10 cellular contexts compared by ENCODE assay signal in the genomic region with DNA sequence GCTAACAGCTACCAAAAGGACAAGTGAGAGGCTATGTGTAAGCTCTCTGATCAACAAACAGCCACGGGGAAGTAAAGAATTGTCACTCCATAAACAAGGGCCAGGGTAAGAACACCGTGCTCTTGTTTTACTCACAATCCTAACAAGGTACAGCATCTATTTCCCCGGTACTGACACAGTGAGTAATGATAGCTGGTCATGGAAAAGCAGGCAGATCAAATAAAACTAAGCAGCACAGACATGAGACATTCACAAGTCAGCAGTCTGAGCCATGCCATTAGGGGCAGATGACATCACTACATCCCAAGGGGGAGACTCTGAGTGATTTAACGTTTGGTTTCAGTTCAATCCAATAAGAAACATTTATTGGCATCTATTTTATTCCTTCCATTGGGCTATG. TPM values are rescaled to one million over a fixed set of nuclear protein-coding genes. Genes with fewer than 3 reads are reported as not detected.
DNase-seq lines count a peak whose midpoint lies in the region; ATAC-seq and TF ChIP-seq lines count a peak whose summit lies in the region.
"Had no signal": no experiment of that assay in that cellular context is flagged by ENCODE, and none has a peak within 500 bp of the region (broad histone marks: within the 10 kb centered on the region; RNA-seq: fewer than 3 reads in every experiment).

No MANE protein-coding gene starts in this region.

- peaks cover 2 to 12% of the 10 kb centered on the region in 2 donors for H3K36me3 Mint-ChIP-seq in stimulated activated naive B cell treated with anti-CD40 and anti-IgM and Interleukin-4, amounts not matched to agents 10 μg/mL and 1 μg/mL and 100 μg/mL, for 72 hours

- CTCF ChIA-PET in Panc1 (lab: Charles Lee): no interaction called here

- H3K36me3 ChIP-seq in heart right ventricle: peaks cover 0 to 47% (median 16%) of the 10 kb centered on the region in 9 donors
- no peaks in the 10 kb centered on the region for H3K36me3 ChIP-seq in Panc1 (ENCODE audit: control insufficient read depth, insufficient read depth, low read length)

- in situ Hi-C loops in Panc1 (cut with HindIII; ENCODE audit: low pct_unique_long_range_greater_than_20kb, low sequenced_read_pairs): no loop called here

- ATAC-seq in heart right ventricle: peak in 5 of 8 donors; percentile 25 to 45 (median 35)
- no peak for ATAC-seq in Right ventricle myocardium inferior
- ATAC-seq in Panc1: peak; percentile 83
- ATAC-seq in stimulated activated naive B cell treated with anti-CD40 and anti-IgM and Interleukin-4, amounts not matched to agents 10 μg/mL and 1 μg/mL and 100 μg/mL, for 72 hours (replicated peaks): peak; percentile 75 to 83
- ATAC-seq in GM21360 (IDR thresholded peaks at IDR 0.05; ENCODE audit: unreplicated experiment): no peak

- no peaks in the 10 kb centered on the region for H3K9me3 Mint-ChIP-seq in stimulated activated naive B cell treated with anti-CD40 and anti-IgM and Interleukin-4, amounts not matched to agents 10 μg/mL and 1 μg/mL and 100 μg/mL, for 72 hours
- H3K9me3 Mint-ChIP-seq: endodermal cell had no signal

- no TSS peak for BruUV-seq in Panc1 (replicated peaks; lab: Mats Ljungman, UMichigan)

- H3K4me3 Mint-ChIP-seq in stimulated activated naive B cell treated with anti-CD40 and anti-IgM and Interleukin-4, amounts not matched to agents 10 μg/mL and 1 μg/mL and 100 μg/mL, for 72 hours: no peak overlapping the region
- H3K4me3 Mint-ChIP-seq: endodermal cell had no signal

- H3K27me3 ChIP-seq in heart right ventricle (no peaks in the 10 kb centered on the region), Panc1 (ENCODE audit: control insufficient read depth, insufficient read depth, low read length) (no peaks in the 10 kb centered on the region)
- H3K27me3 ChIP-seq: Peyer's patch had no signal

- TF ChIP-seq CTCF in heart right ventricle (IDR thresholded peaks at IDR 0.05): no peak
- no peak for TF ChIP-seq CTCF in Panc1 (IDR thresholded peaks at IDR 0.05)

- peaks cover 18 to 41% of the 10 kb centered on the region in 2 donors for H3K4me1 Mint-ChIP-seq in stimulated activated naive B cell treated with anti-CD40 and anti-IgM and Interleukin-4, amounts not matched to agents 10 μg/mL and 1 μg/mL and 100 μg/mL, for 72 hours

- H3K27me3 Mint-ChIP-seq in stimulated activated naive B cell treated with anti-CD40 and anti-IgM and Interleukin-4, amounts not matched to agents 10 μg/mL and 1 μg/mL and 100 μg/mL, for 72 hours: no peaks in the 10 kb centered on the region

- no peak overlapping the region for H3K4me3 ChIP-seq in heart right ventricle
- H3K4me3 ChIP-seq in Panc1 (ENCODE audit: low read depth in 2 of 2, low read length in 2 of 2): no peak overlapping the region
- H3K4me3 ChIP-seq: Peyer's patch had no signal

- H3K27ac Mint-ChIP-seq in stimulated activated naive B cell treated with anti-CD40 and anti-IgM and Interleukin-4, amounts not matched to agents 10 μg/mL and 1 μg/mL and 100 μg/mL, for 72 hours: no peak overlapping the region
- H3K27ac Mint-ChIP-seq: endodermal cell had no signal

- no peaks in the 10 kb centered on the region for H3K9me3 ChIP-seq in heart right ventricle
- H3K9me3 ChIP-seq in Panc1 (ENCODE audit: control insufficient read depth, insufficient read depth, low read depth, low read length): no peaks in the 10 kb centered on the region
- H3K9me3 ChIP-seq: Peyer's patch had no signal

- no peak for DNase-seq in heart right ventricle
- no peak for DNase-seq in Right ventricle myocardium inferior (ENCODE audit: missing footprints)
- peak; percentile 47 for DNase-seq in Panc1 (ENCODE audit: low read depth, low spot score)
- DNase-seq in fibroblast of gingiva (ENCODE audit: low read depth): peak; percentile 35
- no peak for DNase-seq in stimulated activated naive B cell treated with anti-CD40 and anti-IgM and Interleukin-4, amounts not matched to agents 10 μg/mL and 1 μg/mL and 100 μg/mL, for 72 hours
- DNase-seq in C1 segment of cervical spinal cord (lab: John Stamatoyannopoulos, UW): no peak
- no peak for DNase-seq in NCI-H1105 treated with DMSO at 0.1 percent for 48 hours (lab: John Stamatoyannopoulos, UW)

- intact Hi-C loops in heart right ventricle (cut with DNase I) (loop anchor here in 1 of 10 donors (5.0 kb wide), 1 partner anchor 117 kb away; a partner anchor contains a TSS), Right ventricle myocardium inferior (cut with DNase I) (no loop called here), Panc1 (cut with micrococcal nuclease; ENCODE audit: unreplicated experiment) (no loop called here)

- no peak overlapping the region for H3K27ac ChIP-seq in heart right ventricle
- no peak overlapping the region for H3K27ac ChIP-seq in Panc1 (ENCODE audit: low read length)
- H3K27ac ChIP-seq: Peyer's patch had no signal

- WGBS in heart right ventricle, 2 donors: 59 to 61% methylated on average over 4 of the region's 4 CpGs

- peaks cover 0 to 20% (median 9%) of the 10 kb centered on the region in 9 donors for H3K4me1 ChIP-seq in heart right ventricle
- H3K4me1 ChIP-seq in Panc1 (ENCODE audit: control insufficient read depth, insufficient read depth, low read length): no peaks in the 10 kb centered on the region

- POLR2A ChIA-PET in Panc1 (lab: Charles Lee): no interaction called here

RNA-seq across cellular contexts. Expression of a gene that starts 54.4 kb away (rescaled TPM):
- total RNA-seq in heart right ventricle: 100 to 1,000 TPM; 125 to 161 (median 137) TPM
- 100 to 1,000 TPM; 226 to 319 TPM for polyA plus RNA-seq in heart right ventricle
- total RNA-seq in Right ventricle myocardium inferior: 158 TPM
- total RNA-seq in Panc1 (2021; ENCODE audit: unreplicated experiment): 184 TPM
- 324 TPM for polyA plus RNA-seq in Panc1 (2012; ENCODE audit: insufficient read length)

RNA-seq across cellular contexts. Expression of a gene that starts 59.8 kb away (rescaled TPM):
- total RNA-seq in heart right ventricle (10 to 100 TPM; 10.6 to 17.1 (median 12.0) TPM), Right ventricle myocardium inferior (16.2 TPM), Panc1 (2021; ENCODE audit: unreplicated experiment) (32.0 TPM)
- 10 to 100 TPM; 12.0 to 15.9 TPM for polyA plus RNA-seq in heart right ventricle
- 37.7 TPM for polyA plus RNA-seq in Panc1 (2012; ENCODE audit: insufficient read length)

Comparison
In these comparisons a context has a peak if more than half of its experiments do, and no peak if none do; other contexts are left out.
1. ATAC-seq: peak in heart right ventricle (5 of 8), Panc1 (single experiment) and stimulated activated naive B cell treated with anti-CD40 and anti-IgM and Interleukin-4, amounts not matched to agents 10 μg/mL and 1 μg/mL and 100 μg/mL, for 72 hours (2 of 2); none in Right ventricle myocardium inferior (single experiment) and GM21360 (single experiment).
2. DNase-seq: peak in Panc1 (single experiment) and fibroblast of gingiva (single experiment); none in heart right ventricle (0 of 2), Right ventricle myocardium inferior (single experiment), stimulated activated naive B cell treated with anti-CD40 and anti-IgM and Interleukin-4, amounts not matched to agents 10 μg/mL and 1 μg/mL and 100 μg/mL, for 72 hours (single experiment), C1 segment of cervical spinal cord (0 of 14) and NCI-H1105 treated with DMSO at 0.1 percent for 48 hours (single experiment).